12 cellular contexts compared by ENCODE assay signal in the genomic region with DNA sequence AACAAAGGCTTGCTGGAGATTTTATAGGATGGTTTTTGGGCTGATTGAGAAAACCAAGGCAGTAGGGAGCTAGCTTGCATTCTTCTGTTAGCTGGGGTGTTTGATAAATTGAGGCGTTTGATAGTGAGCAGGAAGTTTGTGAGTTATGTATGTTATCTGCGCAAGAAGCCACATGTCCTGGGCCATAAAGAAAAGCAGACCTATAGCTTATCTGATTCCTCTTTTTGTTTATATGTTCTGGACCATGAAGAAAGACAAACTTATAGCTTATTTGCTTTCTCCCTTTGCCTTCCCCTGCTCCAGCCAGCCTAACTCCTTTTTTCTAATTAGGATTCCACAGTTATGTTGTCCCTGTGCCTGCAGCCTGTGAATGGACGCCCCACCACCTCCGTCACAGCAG. TPM values are rescaled to one million over a fixed set of nuclear protein-coding genes. Genes with fewer than 3 reads are reported as not detected.
A peak's percentile ranks its signal among the peaks of the same experiment; 100 is the strongest.
DNase-seq lines count a peak whose midpoint lies in the region; ATAC-seq and TF ChIP-seq lines count a peak whose summit lies in the region.
"Had no signal": no experiment of that assay in that cellular context is flagged by ENCODE, and none has a peak within 500 bp of the region (broad histone marks: within the 10 kb centered on the region; RNA-seq: fewer than 3 reads in every experiment).

No MANE protein-coding gene starts in this region.

- no peaks in the 10 kb centered on the region for H3K27me3 ChIP-seq in HUES6 (ENCODE audit: control insufficient read depth, insufficient read depth, low read length)
- H3K27me3 ChIP-seq in iPS-18a (ENCODE audit: control insufficient read depth, insufficient read depth, low read length), result no peaks in the 10 kb centered on the region
- H3K27me3 ChIP-seq in esophagus squamous epithelium, result no peaks in the 10 kb centered on the region

- no peaks in the 10 kb centered on the region for H3K9me3 Mint-ChIP-seq in activated CD8-positive, alpha-beta T cell treated with anti-CD3 and anti-CD28 coated beads for 36 hours
- H3K9me3 Mint-ChIP-seq in stimulated activated effector memory CD8-positive, alpha-beta T cell treated with anti-CD3 and anti-CD28 coated beads, Interleukin-12 subunit alpha, Interleukin-12 subunit beta, amount 100 ng/mL, for 72 hours, result no peaks in the 10 kb centered on the region

- intact Hi-C loops in activated CD8-positive, alpha-beta T cell treated with anti-CD3 and anti-CD28 coated beads for 36 hours (cut with micrococcal nuclease), result loop anchor here (10.0 kb wide), 1 partner anchor 178 kb away; no protein-coding TSS in a partner anchor
- intact Hi-C loops in esophagus squamous epithelium (cut with DNase I), result loop anchor here (10.0 kb wide), 1 partner anchor 178 kb away; no protein-coding TSS in a partner anchor

- peak overlapping the region; percentile 86 for H3K27ac Mint-ChIP-seq in activated CD8-positive, alpha-beta T cell treated with anti-CD3 and anti-CD28 coated beads for 36 hours
- H3K27ac Mint-ChIP-seq in stimulated activated effector memory CD8-positive, alpha-beta T cell treated with anti-CD3 and anti-CD28 coated beads, Interleukin-12 subunit alpha, Interleukin-12 subunit beta, amount 100 ng/mL, for 72 hours, result peak overlapping the region; percentile 100

- CTCF ChIA-PET in activated CD8-positive, alpha-beta T cell treated with anti-CD3 and anti-CD28 coated beads for 36 hours (lab: Charles Lee), result interaction anchor here (0.9 to 1.4 kb wide), 3 partner anchors 11 to 179 kb away, joined by 3 to 5 read pairs (median 5); partner anchors contain the start of gene RPL36A

- TF ChIP-seq POLR2A in esophagus squamous epithelium (IDR thresholded peaks at IDR 0.05), result no peak

- H3K4me3 ChIP-seq in HUES6 (ENCODE audit: low read depth, low read length) (peak overlapping the region; percentile 90; the same call in 1 of the 2 replicates), iPS-18a (ENCODE audit: low read length) (no peak overlapping the region), esophagus squamous epithelium (no peak overlapping the region)

- POLR2A ChIA-PET in activated CD8-positive, alpha-beta T cell treated with anti-CD3 and anti-CD28 coated beads for 36 hours (lab: Charles Lee), result interaction anchor here (0.6 to 3.7 kb wide), 2 partner anchors 26 to 336 kb away, joined by 4 to 23 read pairs; partner anchors contain the start of gene RPL36A

- no peak for DNase-seq in activated CD8-positive, alpha-beta T cell treated with anti-CD3 and anti-CD28 coated beads for 36 hours
- no peak for DNase-seq in stimulated activated effector memory CD8-positive, alpha-beta T cell treated with anti-CD3 and anti-CD28 coated beads, Interleukin-12 subunit alpha, Interleukin-12 subunit beta, amount 100 ng/mL, for 72 hours (ENCODE audit: low spot score in 2 of 2)
- no peak for DNase-seq in EL
- DNase-seq in esophagus squamous epithelium (lab: John Stamatoyannopoulos, UW), result no peak
- DNase-seq: activated effector memory CD4-positive, alpha-beta T cell treated with Interleukin-2 at 50 U/mL for 16 hours; DMS79 treated with DMSO at 0.1 percent for 48 hours; NCI-H345; stimulated activated CD4-positive, alpha-beta T cell treated with anti-CD3 and anti-CD28 coated beads, Interleukin-4, amount 100 ng/mL, for 1 hour had no signal

- peaks cover 49% of the 10 kb centered on the region for H3K4me1 Mint-ChIP-seq in activated CD8-positive, alpha-beta T cell treated with anti-CD3 and anti-CD28 coated beads for 36 hours (ENCODE audit: low read depth)
- peaks cover 63% of the 10 kb centered on the region for H3K4me1 Mint-ChIP-seq in stimulated activated effector memory CD8-positive, alpha-beta T cell treated with anti-CD3 and anti-CD28 coated beads, Interleukin-12 subunit alpha, Interleukin-12 subunit beta, amount 100 ng/mL, for 72 hours

- H3K27ac ChIP-seq in HUES6 (ENCODE audit: low read depth, low read length) (no peak overlapping the region), iPS-18a (ENCODE audit: low read length) (no peak overlapping the region), esophagus squamous epithelium (peak overlapping the region in 2 of 4 donors; percentile 89 to 92)

- no peaks in the 10 kb centered on the region for H3K27me3 Mint-ChIP-seq in activated CD8-positive, alpha-beta T cell treated with anti-CD3 and anti-CD28 coated beads for 36 hours

- peak overlapping the region; percentile 75 for H3K4me3 Mint-ChIP-seq in activated CD8-positive, alpha-beta T cell treated with anti-CD3 and anti-CD28 coated beads for 36 hours
- H3K4me3 Mint-ChIP-seq in stimulated activated effector memory CD8-positive, alpha-beta T cell treated with anti-CD3 and anti-CD28 coated beads, Interleukin-12 subunit alpha, Interleukin-12 subunit beta, amount 100 ng/mL, for 72 hours, result peak overlapping the region; percentile 86

- TF ChIP-seq CTCF in activated CD8-positive, alpha-beta T cell treated with anti-CD3 and anti-CD28 coated beads for 36 hours (IDR thresholded peaks at IDR 0.05), result no peak
- no peak for TF ChIP-seq CTCF in esophagus squamous epithelium (IDR thresholded peaks at IDR 0.05)

- WGBS in esophagus squamous epithelium, 2 donors, result 62 to 70% methylated on average over 4 of the region's 4 CpGs

- H3K36me3 ChIP-seq in HUES6 (ENCODE audit: control insufficient read depth, insufficient read depth, low read length) (peaks cover 17% of the 10 kb centered on the region), iPS-18a (ENCODE audit: control insufficient read depth, low read depth, low read length) (peaks cover 16% of the 10 kb centered on the region), esophagus squamous epithelium (peaks cover 0 to 19% (median 0%) of the 10 kb centered on the region in 3 donors)

- H3K9ac ChIP-seq in HUES6 (ENCODE audit: low read length) (no peak overlapping the region), iPS-18a (ENCODE audit: low read length) (peak overlapping the region; percentile 86)

- peaks cover 23% of the 10 kb centered on the region for H3K36me3 Mint-ChIP-seq in activated CD8-positive, alpha-beta T cell treated with anti-CD3 and anti-CD28 coated beads for 36 hours (ENCODE audit: low read depth)
- peaks cover 37% of the 10 kb centered on the region for H3K36me3 Mint-ChIP-seq in stimulated activated effector memory CD8-positive, alpha-beta T cell treated with anti-CD3 and anti-CD28 coated beads, Interleukin-12 subunit alpha, Interleukin-12 subunit beta, amount 100 ng/mL, for 72 hours

- no peaks in the 10 kb centered on the region for H3K9me3 ChIP-seq in HUES6 (ENCODE audit: control insufficient read depth, insufficient read depth, low read depth, low read length)
- no peaks in the 10 kb centered on the region for H3K9me3 ChIP-seq in iPS-18a (ENCODE audit: control insufficient read depth, low read depth, low read length)
- no peaks in the 10 kb centered on the region for H3K9me3 ChIP-seq in esophagus squamous epithelium

- ATAC-seq in activated CD8-positive, alpha-beta T cell treated with anti-CD3 and anti-CD28 coated beads for 36 hours, result no peak
- ATAC-seq in stimulated activated effector memory CD8-positive, alpha-beta T cell treated with anti-CD3 and anti-CD28 coated beads, Interleukin-12 subunit alpha, Interleukin-12 subunit beta, amount 100 ng/mL, for 72 hours, result no peak
- ATAC-seq in GM21723 (IDR thresholded peaks at IDR 0.05; ENCODE audit: unreplicated experiment), result no peak

- H3K4me1 ChIP-seq in HUES6 (ENCODE audit: control insufficient read depth, insufficient read depth, low read length) (peaks cover 29% of the 10 kb centered on the region), iPS-18a (ENCODE audit: control insufficient read depth, low read depth, low read length) (peaks cover 15% of the 10 kb centered on the region), esophagus squamous epithelium (peaks cover 0 to 46% (median 3%) of the 10 kb centered on the region in 3 donors)

RNA-seq across cellular contexts. Expression of gene HNRNPH2, which starts 9.2 kb away (rescaled TPM):
- total RNA-seq in activated CD8-positive, alpha-beta T cell treated with anti-CD3 and anti-CD28 coated beads for 36 hours, result 10 to 100 TPM; 18.3 to 18.5 TPM
- total RNA-seq in esophagus squamous epithelium, result 10 to 100 TPM; 34.5 to 49.6 (median 46.7) TPM

RNA-seq across cellular contexts. Expression of gene GLA, which starts 9.5 kb away (rescaled TPM):
- total RNA-seq in activated CD8-positive, alpha-beta T cell treated with anti-CD3 and anti-CD28 coated beads for 36 hours, result 10 to 100 TPM; 38.8 to 44.6 TPM
- total RNA-seq in esophagus squamous epithelium, result 10 to 100 TPM; 12.2 to 32.8 (median 21.9) TPM

RNA-seq across cellular contexts. Expression of gene RPL36A, which starts 26.4 kb away (rescaled TPM):
- total RNA-seq in activated CD8-positive, alpha-beta T cell treated with anti-CD3 and anti-CD28 coated beads for 36 hours, result 100 to 1,000 TPM; 264 to 302 TPM
- total RNA-seq in esophagus squamous epithelium, result 1,000 to 10,000 TPM in 3 of 4 donors, 100 to 1,000 TPM in 1; 706 to 2,007 (median 1,553) TPM

RNA-seq across cellular contexts. Expression of gene BTK, which starts 31.2 kb away (rescaled TPM):
- 1 to 10 TPM; 1.3 to 1.6 TPM for total RNA-seq in activated CD8-positive, alpha-beta T cell treated with anti-CD3 and anti-CD28 coated beads for 36 hours
- 1 to 10 TPM in 2 of 4 donors, under 1 TPM in 2; 0.15 to 4.2 (median 0.83) TPM for total RNA-seq in esophagus squamous epithelium
- total RNA-seq: HT1080 had no signal
